Comparison of ENCODE assay signal across 17 cellular contexts in genomic region chr16:86212706-86213426, GRCh38.
A peak's percentile ranks its signal among the peaks of the same experiment; 100 is the strongest.
DNase-seq lines count a peak whose midpoint lies in the region; ATAC-seq and TF ChIP-seq lines count a peak whose summit lies in the region.
"Had no signal": no experiment of that assay in that cellular context is flagged by ENCODE, and none has a peak within 500 bp of the region (broad histone marks: within the 10 kb centered on the region; RNA-seq: fewer than 3 reads in every experiment).

No MANE protein-coding gene starts in this region.

- no peak for TF ChIP-seq CTCF in HL-60 (IDR thresholded peaks at IDR 0.05; ENCODE audit: insufficient read depth, low read length)
- no peak for TF ChIP-seq CTCF in sigmoid colon (IDR thresholded peaks at IDR 0.05)

- H3K27me3 ChIP-seq in HL-60 (ENCODE audit: insufficient read depth, poor library complexity, severe bottlenecking) (no peaks in the 10 kb centered on the region), layer of hippocampus (ENCODE audit: control insufficient read depth, insufficient read depth, low read length) (no peaks in the 10 kb centered on the region), sigmoid colon (no peaks in the 10 kb centered on the region)
- H3K27me3 ChIP-seq: cardiac muscle cell had no signal

- no peaks in the 10 kb centered on the region for H3K9me3 ChIP-seq in sigmoid colon

- WGBS in sigmoid colon, 2 donors: 55 to 72% methylated on average over 11 of the region's 11 CpGs

- TF ChIP-seq EP300 in sigmoid colon (IDR thresholded peaks at IDR 0.05): no peak

- ATAC-seq in GM21447 (IDR thresholded peaks at IDR 0.05; ENCODE audit: unreplicated experiment): no peak

- DNase-seq in HL-60 (ENCODE audit: low read depth in 1 of 2, low spot score in 1 of 2) (peak; percentile 37 to 51), NOMO-1 treated with dmso at 0.1 percent for 144 hours (lab: John Stamatoyannopoulos, UW; ENCODE audit: unreplicated experiment) (peak; percentile 41), sigmoid colon (peak; percentile 39), NCI-H2107 (lab: John Stamatoyannopoulos, UW) (no peak), HT-29 (ENCODE audit: low spot score) (no peak)
- DNase-seq: activated CD4-positive, alpha-beta T cell treated with anti-CD3 and anti-CD28 coated beads for 48 hours; activated gamma-delta T cell; amniotic stem cell; COR-L47; left cardiac atrium; MM.1S; NCI-H1930; NCI-H446 treated with DMSO at 0.1 percent for 48 hours had no signal

- TF ChIP-seq POLR2A in sigmoid colon (IDR thresholded peaks at IDR 0.05): no peak

- H3K4me3 ChIP-seq in HL-60 (replicated peaks; ENCODE audit: insufficient read depth, low read length) (no peak overlapping the region), sigmoid colon (no peak overlapping the region)
- H3K4me3 ChIP-seq: cardiac muscle cell, dorsolateral prefrontal cortex had no signal

- intact Hi-C loops in sigmoid colon (cut with DNase I): no loop called here

- H3K4me1 ChIP-seq in sigmoid colon: peaks cover 0 to 9% (median 8%) of the 10 kb centered on the region in 4 donors

- no peaks in the 10 kb centered on the region for H3K36me3 ChIP-seq in sigmoid colon
- H3K36me3 ChIP-seq: cardiac muscle cell had no signal

- no peak overlapping the region for H3K27ac ChIP-seq in HL-60 (replicated peaks)
- H3K27ac ChIP-seq in layer of hippocampus (ENCODE audit: low read depth, low read length): peak overlapping the region; percentile 16
- no peak overlapping the region for H3K27ac ChIP-seq in sigmoid colon
- H3K27ac ChIP-seq: cardiac muscle cell, dorsolateral prefrontal cortex had no signal

Comparison
In these comparisons a context has a peak if more than half of its experiments do, and no peak if none do; other contexts are left out.
1. DNase-seq: peak in HL-60 (2 of 2), NOMO-1 treated with dmso at 0.1 percent for 144 hours (single experiment) and sigmoid colon (single experiment); none in NCI-H2107 (single experiment) and HT-29 (single experiment).